In genomic region chr16:23227529-23227928, GRCh38 we compare ENCODE assay signal across 18 cellular contexts. TPM values are rescaled to one million over a fixed set of nuclear protein-coding genes. Genes with fewer than 3 reads are reported as not detected.
DNase-seq lines count a peak whose midpoint lies in the region; ATAC-seq and TF ChIP-seq lines count a peak whose summit lies in the region.
"Had no signal": no experiment of that assay in that cellular context is flagged by ENCODE, and none has a peak within 500 bp of the region (broad histone marks: within the 10 kb centered on the region; RNA-seq: fewer than 3 reads in every experiment).

No MANE protein-coding gene starts in this region.

- H3K27me3 ChIP-seq in A673 (replicated peaks; ENCODE audit: insufficient read depth, low read depth, low read length, poor library complexity) = no peaks in the 10 kb centered on the region

- ATAC-seq in HG03460 (IDR thresholded peaks at IDR 0.05; ENCODE audit: unreplicated experiment) (no peak), GM19463 (IDR thresholded peaks at IDR 0.05; ENCODE audit: unreplicated experiment) (no peak)
- ATAC-seq: Panc1, T-helper 17 cell had no signal

- TF ChIP-seq CTCF in A673 (conservative IDR thresholded peaks at IDR 0.05; ENCODE audit: low read depth, low read length) = no peak
- no peak for TF ChIP-seq CTCF in GM12865 (IDR thresholded peaks at IDR 0.05; ENCODE audit: insufficient read depth, low read depth, low read length, missing control alignments)

- H3K9me3 ChIP-seq in A673 (ENCODE audit: low read depth, low read length, poor library complexity, severe bottlenecking) = no peaks in the 10 kb centered on the region

- POLR2A ChIA-PET in A673 (lab: Charles Lee; ENCODE audit: low non-redundant PET) = no interaction called here

- no TSS peak for BruUV-seq in A673 (replicated peaks; lab: Mats Ljungman, UMichigan)

- H3K4me3 ChIP-seq in A673 (ENCODE audit: low read depth, low read length, poor library complexity, severe bottlenecking) = no peak overlapping the region
- H3K4me3 ChIP-seq in GM12865 (ENCODE audit: low read depth, low read length) = no peak overlapping the region

- H3K36me3 ChIP-seq in A673 (ENCODE audit: insufficient read depth, low read length, poor library complexity, severe bottlenecking) = no peaks in the 10 kb centered on the region

- intact Hi-C loops in A673 (cut with micrococcal nuclease; ENCODE audit: unreplicated experiment) = no loop called here

- H3K27ac ChIP-seq in A673 (ENCODE audit: low read depth, low read length, poor library complexity, severe bottlenecking) = no peak overlapping the region
- H3K27ac ChIP-seq: HL-60 had no signal

- CTCF ChIA-PET in A673 (lab: Charles Lee) = no interaction called here

- DNase-seq in A673 (ENCODE audit: low spot score) (peak; percentile 6), GM12865 (ENCODE audit: low read depth) (peak; percentile 17), LHCN-M2 (ENCODE audit: low read depth) (peak; percentile 3), SK-N-DZ (ENCODE audit: low spot score) (peak; percentile 4), HuH-7.5 (ENCODE audit: low spot score) (no peak)
- no peak for DNase-seq in activated effector memory CD4-positive, alpha-beta T cell treated with Interleukin-2 at 50 U/mL for 16 hours
- DNase-seq: CD4-positive, alpha-beta memory T cell; DMS79 treated with DMSO at 0.1 percent for 48 hours; H7; Kasumi-1; NCI-H187 treated with DMSO at 0.1 percent for 48 hours; SHP77; T-helper 17 cell had no signal

- no peaks in the 10 kb centered on the region for H3K4me1 ChIP-seq in A673 (ENCODE audit: insufficient read depth, low read length, poor library complexity, severe bottlenecking)

RNA-seq across cellular contexts. Expression of gene SCNN1G, which starts 45.0 kb away (rescaled TPM):
- total RNA-seq in A673 (2021) (15.6 and 22.3 TPM in 2 replicates), LHCN-M2 (2014; rRNA removed) (not detected in 2 replicates)
- not detected for polyA plus RNA-seq in LHCN-M2 (2012)
- not detected in 2 replicates for polyA plus RNA-seq in SK-N-DZ (2014; cell fraction: cytosol; rRNA removed)
- not detected in 2 replicates for polyA plus RNA-seq in SK-N-DZ (2014; cell fraction: nucleus; rRNA removed)
- total RNA-seq: CD4-positive, alpha-beta memory T cell; T-helper 17 cell had no signal
- polyA plus RNA-seq: BJ; CD4-positive, alpha-beta memory T cell had no signal

Comparison
In these comparisons a context has a peak if more than half of its experiments do, and no peak if none do; other contexts are left out.
1. DNase-seq: peak in A673 (single experiment), GM12865 (single experiment), LHCN-M2 (single experiment) and SK-N-DZ (single experiment); none in activated effector memory CD4-positive, alpha-beta T cell treated with Interleukin-2 at 50 U/mL for 16 hours (single experiment) and HuH-7.5 (single experiment).
2. RNA of gene SCNN1G, which starts 45.0 kb away (total RNA-seq): 15.6 to 22.3 TPM in A673; not detected in LHCN-M2; every median in the first group is over 10 times any median in the second.